38 cellular contexts compared by ENCODE assay signal in genomic region chr11:38612701-38613100, GRCh38.
"Had no signal": no experiment of that assay in that cellular context is flagged by ENCODE, and none has a peak within 500 bp of the region (broad histone marks: within the 10 kb centered on the region; RNA-seq: fewer than 3 reads in every experiment).

No MANE protein-coding gene starts in this region.

- DNase-seq: activated CD4-positive, alpha-beta memory T cell treated with anti-CD3 and anti-CD28 coated beads, Interleukin-2, amount 10 ng/mL, durations not matched to agents 7 days and 5 days; activated CD4-positive, alpha-beta T cell treated with anti-CD3 and anti-CD28 coated beads for 1 hour; activated CD4-positive, alpha-beta T cell treated with anti-CD3 and anti-CD28 coated beads for 36 hours; activated CD4-positive, alpha-beta T cell treated with anti-CD3 and anti-CD28 coated beads for 48 hours; activated CD4-positive, alpha-beta T cell treated with anti-CD3 and anti-CD28 coated beads, Interleukin-2, amount 10 ng/mL, durations not matched to agents 7 days and 5 days; activated CD4-positive, alpha-beta T cell treated with anti-CD3 and anti-CD28 coated beads, Interleukin-2, amount 50 U/mL, for 48 hours; activated CD4-positive, CD25-positive, alpha-beta regulatory T cell; activated CD8-positive, alpha-beta memory T cell treated with anti-CD3 and anti-CD28 coated beads for 24 hours; activated CD8-positive, alpha-beta memory T cell treated with anti-CD3 and anti-CD28 coated beads, Interleukin-2, amount 10 ng/mL, durations not matched to agents 7 days and 5 days; activated CD8-positive, alpha-beta memory T cell treated with anti-CD3 and anti-CD28 coated beads, Interleukin-2, amount 50 U/mL, for 48 hours; activated CD8-positive, alpha-beta T cell treated with anti-CD3 and anti-CD28 coated beads, Interleukin-2, amount 10 ng/mL, durations not matched to agents 7 days and 5 days; activated effector memory CD4-positive, alpha-beta T cell treated with Interleukin-2 at 50 U/mL for 16 hours; activated gamma-delta T cell; activated naive CD4-positive, alpha-beta T cell treated with anti-CD3 and anti-CD28 coated beads, Interleukin-2, amount 10 ng/mL, durations not matched to agents 7 days and 5 days; activated naive CD4-positive, alpha-beta T cell treated with Interleukin-2 at 50 U/mL for 16 hours; activated naive CD8-positive, alpha-beta T cell treated with anti-CD3 and anti-CD28 coated beads, Interleukin-2, amount 10 ng/mL, durations not matched to agents 7 days and 5 days; activated naive CD8-positive, alpha-beta T cell treated with anti-CD3 and anti-CD28 coated beads, Interleukin-2, amount 50 U/mL, for 24 hours; activated T-cell treated with anti-CD3 and anti-CD28 coated beads, Interleukin-2, amount 50 U/mL, for 24 hours; activated T-cell treated with anti-CD3 and anti-CD28 coated beads, Interleukin-2, amount 50 U/mL, for 48 hours; amygdala; anterior cingulate cortex; caudate nucleus; cerebellar nuclear complex; T-helper 1 cell; T-helper 2 cell; T-helper 9 cell; WERI-Rb-1 had no signal

- H3K4me3 Mint-ChIP-seq: activated CD4-positive, alpha-beta memory T cell treated with anti-CD3 and anti-CD28 coated beads, Interleukin-2, amount 10 ng/mL, durations not matched to agents 7 days and 5 days; activated CD4-positive, alpha-beta T cell treated with anti-CD3 and anti-CD28 coated beads for 36 hours; activated CD4-positive, alpha-beta T cell treated with anti-CD3 and anti-CD28 coated beads, Interleukin-2, amount 10 ng/mL, durations not matched to agents 7 days and 5 days; activated CD8-positive, alpha-beta memory T cell treated with anti-CD3 and anti-CD28 coated beads, Interleukin-2, amount 10 ng/mL, durations not matched to agents 7 days and 5 days; activated CD8-positive, alpha-beta T cell treated with anti-CD3 and anti-CD28 coated beads, Interleukin-2, amount 10 ng/mL, durations not matched to agents 7 days and 5 days; activated naive CD4-positive, alpha-beta T cell treated with anti-CD3 and anti-CD28 coated beads, Interleukin-2, amount 10 ng/mL, durations not matched to agents 7 days and 5 days; activated naive CD4-positive, alpha-beta T cell treated with anti-CD3 and anti-CD28 coated beads, Interleukin-2, amount 50 U/mL, for 24 hours; activated naive CD8-positive, alpha-beta T cell; activated naive CD8-positive, alpha-beta T cell treated with anti-CD3 and anti-CD28 coated beads, Interleukin-2, amount 10 ng/mL, durations not matched to agents 7 days and 5 days; activated naive CD8-positive, alpha-beta T cell treated with anti-CD3 and anti-CD28 coated beads, Interleukin-2, amount 50 U/mL, for 24 hours; activated T-cell treated with anti-CD3 and anti-CD28 coated beads, Interleukin-2, amount 50 U/mL, for 24 hours; brain; central memory CD8-positive, alpha-beta T cell; T-helper 1 cell treated with Interleukin-12 subunit alpha and Interleukin-12 subunit beta and Interleukin-4 antibody, amounts not matched to agents 30 μg/mL and 1 μg/mL, for 36 hours; T-helper 2 cell treated with Interferon-gamma antibody and Interleukin-4, amounts not matched to agents 5 μg/mL and 100 μg/mL, for 36 hours; WTC11 had no signal

- H3K27ac Mint-ChIP-seq: activated CD4-positive, alpha-beta memory T cell treated with anti-CD3 and anti-CD28 coated beads, Interleukin-2, amount 10 ng/mL, durations not matched to agents 7 days and 5 days; activated CD4-positive, alpha-beta T cell treated with anti-CD3 and anti-CD28 coated beads for 36 hours; activated CD4-positive, alpha-beta T cell treated with anti-CD3 and anti-CD28 coated beads, Interleukin-2, amount 10 ng/mL, durations not matched to agents 7 days and 5 days; activated CD8-positive, alpha-beta memory T cell treated with anti-CD3 and anti-CD28 coated beads, Interleukin-2, amount 10 ng/mL, durations not matched to agents 7 days and 5 days; activated CD8-positive, alpha-beta T cell treated with anti-CD3 and anti-CD28 coated beads, Interleukin-2, amount 10 ng/mL, durations not matched to agents 7 days and 5 days; activated naive CD4-positive, alpha-beta T cell treated with anti-CD3 and anti-CD28 coated beads, Interleukin-2, amount 10 ng/mL, durations not matched to agents 7 days and 5 days; activated naive CD4-positive, alpha-beta T cell treated with anti-CD3 and anti-CD28 coated beads, Interleukin-2, amount 50 U/mL, for 24 hours; activated naive CD8-positive, alpha-beta T cell; activated naive CD8-positive, alpha-beta T cell treated with anti-CD3 and anti-CD28 coated beads, Interleukin-2, amount 10 ng/mL, durations not matched to agents 7 days and 5 days; activated naive CD8-positive, alpha-beta T cell treated with anti-CD3 and anti-CD28 coated beads, Interleukin-2, amount 50 U/mL, for 24 hours; activated T-cell treated with anti-CD3 and anti-CD28 coated beads, Interleukin-2, amount 50 U/mL, for 24 hours; activated T-helper 2 cell treated with anti-CD3 and anti-CD28 coated beads, Interferon-gamma antibody, Interleukin-2, Interleukin-4, amounts not matched to agents 10 μg/mL and 5 μg/mL and 100 μg/mL, durations not matched to agents 14 hours and 24 hours and 36 hours; brain; T-helper 1 cell treated with Interleukin-12 subunit alpha and Interleukin-12 subunit beta and Interleukin-4 antibody, amounts not matched to agents 30 μg/mL and 1 μg/mL, for 36 hours; T-helper 2 cell treated with Interferon-gamma antibody and Interleukin-4, amounts not matched to agents 5 μg/mL and 100 μg/mL, for 36 hours; WTC11 had no signal

- H3K36me3 ChIP-seq: ascending aorta, cardiac muscle cell, WERI-Rb-1 had no signal

- H3K9me3 ChIP-seq: ascending aorta had no signal

- H3K27me3 ChIP-seq: ascending aorta, cardiac muscle cell had no signal

- H3K27ac ChIP-seq: ascending aorta, cardiac muscle cell, WERI-Rb-1 had no signal

- H3K27me3 Mint-ChIP-seq: activated CD4-positive, alpha-beta memory T cell treated with anti-CD3 and anti-CD28 coated beads, Interleukin-2, amount 10 ng/mL, durations not matched to agents 7 days and 5 days; activated CD4-positive, alpha-beta T cell treated with anti-CD3 and anti-CD28 coated beads for 36 hours; activated CD4-positive, alpha-beta T cell treated with anti-CD3 and anti-CD28 coated beads, Interleukin-2, amount 10 ng/mL, durations not matched to agents 7 days and 5 days; activated CD8-positive, alpha-beta memory T cell treated with anti-CD3 and anti-CD28 coated beads, Interleukin-2, amount 10 ng/mL, durations not matched to agents 7 days and 5 days; activated naive CD4-positive, alpha-beta T cell treated with anti-CD3 and anti-CD28 coated beads, Interleukin-2, amount 10 ng/mL, durations not matched to agents 7 days and 5 days; activated naive CD4-positive, alpha-beta T cell treated with anti-CD3 and anti-CD28 coated beads, Interleukin-2, amount 50 U/mL, for 24 hours; activated naive CD8-positive, alpha-beta T cell; activated naive CD8-positive, alpha-beta T cell treated with anti-CD3 and anti-CD28 coated beads, Interleukin-2, amount 10 ng/mL, durations not matched to agents 7 days and 5 days; activated naive CD8-positive, alpha-beta T cell treated with anti-CD3 and anti-CD28 coated beads, Interleukin-2, amount 50 U/mL, for 24 hours; activated T-cell treated with anti-CD3 and anti-CD28 coated beads, Interleukin-2, amount 50 U/mL, for 24 hours; brain; central memory CD8-positive, alpha-beta T cell had no signal

- H3K36me3 Mint-ChIP-seq: activated CD8-positive, alpha-beta memory T cell treated with anti-CD3 and anti-CD28 coated beads, Interleukin-2, amount 10 ng/mL, durations not matched to agents 7 days and 5 days; activated naive CD4-positive, alpha-beta T cell treated with anti-CD3 and anti-CD28 coated beads, Interleukin-2, amount 10 ng/mL, durations not matched to agents 7 days and 5 days; activated naive CD4-positive, alpha-beta T cell treated with anti-CD3 and anti-CD28 coated beads, Interleukin-2, amount 50 U/mL, for 24 hours; activated naive CD8-positive, alpha-beta T cell; activated naive CD8-positive, alpha-beta T cell treated with anti-CD3 and anti-CD28 coated beads, Interleukin-2, amount 10 ng/mL, durations not matched to agents 7 days and 5 days; brain had no signal

- ATAC-seq: activated CD4-positive, alpha-beta T cell treated with anti-CD3 and anti-CD28 coated beads for 36 hours; activated CD4-positive, CD25-positive, alpha-beta regulatory T cell treated with anti-CD3 and anti-CD28 coated beads, Interleukin-2, amount 50 U/mL, for 24 hours; activated CD8-positive, alpha-beta memory T cell treated with anti-CD3 and anti-CD28 coated beads, Interleukin-2, amount 10 ng/mL, durations not matched to agents 7 days and 5 days; activated CD8-positive, alpha-beta T cell treated with anti-CD3 and anti-CD28 coated beads, Interleukin-2, amount 10 ng/mL, durations not matched to agents 7 days and 5 days; activated naive CD8-positive, alpha-beta T cell treated with anti-CD3 and anti-CD28 coated beads, Interleukin-2, amount 50 U/mL, for 24 hours; WTC11 had no signal

- H3K4me1 ChIP-seq: ascending aorta had no signal

- H3K4me1 Mint-ChIP-seq: activated CD4-positive, alpha-beta memory T cell treated with anti-CD3 and anti-CD28 coated beads, Interleukin-2, amount 10 ng/mL, durations not matched to agents 7 days and 5 days; activated CD4-positive, alpha-beta T cell treated with anti-CD3 and anti-CD28 coated beads for 36 hours; activated CD4-positive, alpha-beta T cell treated with anti-CD3 and anti-CD28 coated beads, Interleukin-2, amount 10 ng/mL, durations not matched to agents 7 days and 5 days; activated CD8-positive, alpha-beta memory T cell treated with anti-CD3 and anti-CD28 coated beads, Interleukin-2, amount 10 ng/mL, durations not matched to agents 7 days and 5 days; activated naive CD4-positive, alpha-beta T cell treated with anti-CD3 and anti-CD28 coated beads, Interleukin-2, amount 10 ng/mL, durations not matched to agents 7 days and 5 days; activated naive CD4-positive, alpha-beta T cell treated with anti-CD3 and anti-CD28 coated beads, Interleukin-2, amount 50 U/mL, for 24 hours; activated naive CD8-positive, alpha-beta T cell treated with anti-CD3 and anti-CD28 coated beads, Interleukin-2, amount 10 ng/mL, durations not matched to agents 7 days and 5 days; activated naive CD8-positive, alpha-beta T cell treated with anti-CD3 and anti-CD28 coated beads, Interleukin-2, amount 50 U/mL, for 24 hours; brain; central memory CD8-positive, alpha-beta T cell; WTC11 had no signal

- H3K4me3 ChIP-seq: ascending aorta, cardiac muscle cell had no signal
